Comparison of ENCODE assay signal across 10 cellular contexts in genomic region chr15:64379216-64379960, GRCh38. TPM values are rescaled to one million over a fixed set of nuclear protein-coding genes. Genes with fewer than 3 reads are reported as not detected.
DNase-seq lines count a peak whose midpoint lies in the region; ATAC-seq and TF ChIP-seq lines count a peak whose summit lies in the region.
"Had no signal": no experiment of that assay in that cellular context is flagged by ENCODE, and none has a peak within 500 bp of the region (broad histone marks: within the 10 kb centered on the region; RNA-seq: fewer than 3 reads in every experiment).

No MANE protein-coding gene starts in this region.

- TF ChIP-seq CTCF in MCF 10A (IDR thresholded peaks at IDR 0.05; ENCODE audit: unreplicated experiment): no peak
- no peak for TF ChIP-seq CTCF in breast epithelium (IDR thresholded peaks at IDR 0.05)
- no peak for TF ChIP-seq CTCF in OCI-LY7 (conservative IDR thresholded peaks at IDR 0.05; ENCODE audit: low read length)
- no peak for TF ChIP-seq CTCF in endodermal cell (conservative IDR thresholded peaks at IDR 0.05)

- H3K36me3 Mint-ChIP-seq in MCF 10A (ENCODE audit: insufficient read depth, unreplicated experiment) (peaks cover 7% of the 10 kb centered on the region), endodermal cell (ENCODE audit: low read depth) (peaks cover 16% of the 10 kb centered on the region)

- no peak overlapping the region for H2AFZ ChIP-seq in OCI-LY7 (ENCODE audit: low read length)

- H3K36me3 ChIP-seq in breast epithelium (no peaks in the 10 kb centered on the region), OCI-LY7 (ENCODE audit: insufficient read depth, low read length) (peaks cover 58% of the 10 kb centered on the region), endodermal cell (ENCODE audit: control insufficient read depth, insufficient read depth, low read length) (peaks cover 30% of the 10 kb centered on the region)

- 74 to 84% methylated on average over 6 to 9 of the region's 9 CpGs for WGBS in endodermal cell (ENCODE audit: insufficient coverage in 1 of 2, insufficient read length in 1 of 2), 2 experiments

- H3K4me1 ChIP-seq in breast epithelium: no peaks in the 10 kb centered on the region
- peaks cover 21% of the 10 kb centered on the region for H3K4me1 ChIP-seq in OCI-LY7 (ENCODE audit: insufficient read depth, low read length, poor library complexity, severe bottlenecking)
- no peaks in the 10 kb centered on the region for H3K4me1 ChIP-seq in endodermal cell (ENCODE audit: control insufficient read depth, insufficient read depth, low read length)

- H3K27me3 Mint-ChIP-seq in MCF 10A (ENCODE audit: insufficient read depth, unreplicated experiment) (no peaks in the 10 kb centered on the region), endodermal cell (ENCODE audit: insufficient read depth) (peaks cover 37% of the 10 kb centered on the region)
- no peaks in the 10 kb centered on the region for H3K27me3 Mint-ChIP-seq in stimulated activated naive CD8-positive, alpha-beta T cell treated with anti-CD3 and anti-CD28 coated beads, Interleukin-15, amount 100 ng/mL, for 72 hours

- H3K9me3 ChIP-seq in breast epithelium (no peaks in the 10 kb centered on the region), OCI-LY7 (ENCODE audit: low read length) (no peaks in the 10 kb centered on the region), endodermal cell (ENCODE audit: control insufficient read depth, low read length) (no peaks in the 10 kb centered on the region)

- DNase-seq in MCF 10A (ENCODE audit: unreplicated experiment): peak; percentile 18
- DNase-seq in breast epithelium (ENCODE audit: low spot score in 2 of 2): no peak
- DNase-seq in OCI-LY7 (ENCODE audit: low spot score): no peak
- DNase-seq in endodermal cell: no peak
- DNase-seq in stimulated activated naive CD8-positive, alpha-beta T cell treated with anti-CD3 and anti-CD28 coated beads, Interleukin-15, amount 100 ng/mL, for 72 hours: no peak
- DNase-seq in amniotic stem cell (lab: John Stamatoyannopoulos, UW): no peak
- no peak for DNase-seq in NCI-H187 (lab: John Stamatoyannopoulos, UW)
- DNase-seq: DMS153, NCI-H1105 treated with DMSO at 0.1 percent for 48 hours had no signal

- peak overlapping the region; percentile 90 for H3K4me2 ChIP-seq in OCI-LY7 (ENCODE audit: low read length)

- peaks cover 5% of the 10 kb centered on the region for H4K20me1 ChIP-seq in OCI-LY7 (ENCODE audit: insufficient read depth, low read length)

- POLR2A ChIA-PET in MCF 10A (lab: Yijun Ruan, JAX): interaction anchor here (0.7 to 1.0 kb wide), 4 partner anchors 9 to 218 kb away, joined by 3 to 5 read pairs (median 4); partner anchors contain the start of genes CSNK1G1, PPIB and TRIP4
- POLR2A ChIA-PET in OCI-LY7 (lab: Charles Lee): interaction anchor here (0.6 kb wide), 2 partner anchors 10 to 120 kb away, joined by 4 read pairs; no protein-coding TSS in a partner anchor

- H3K4me3 ChIP-seq in breast epithelium: no peak overlapping the region
- peak overlapping the region; percentile 94 for H3K4me3 ChIP-seq in OCI-LY7 (ENCODE audit: low read depth, low read length, poor library complexity, severe bottlenecking)
- H3K4me3 ChIP-seq in endodermal cell (ENCODE audit: low read length): peak overlapping the region; percentile 90

- BruUV-seq in MCF 10A (replicated peaks; lab: Mats Ljungman, UMichigan) (no TSS peak), OCI-LY7 (replicated peaks; lab: Mats Ljungman, UMichigan) (no TSS peak)

- H3K9me3 Mint-ChIP-seq in MCF 10A (ENCODE audit: unreplicated experiment) (no peaks in the 10 kb centered on the region), endodermal cell (no peaks in the 10 kb centered on the region)
- H3K9me3 Mint-ChIP-seq in stimulated activated naive CD8-positive, alpha-beta T cell treated with anti-CD3 and anti-CD28 coated beads, Interleukin-15, amount 100 ng/mL, for 72 hours: no peaks in the 10 kb centered on the region

- intact Hi-C loops in MCF 10A (cut with micrococcal nuclease) (no loop called here), breast epithelium (cut with DNase I; ENCODE audit: low total_unique reads) (no loop called here), OCI-LY7 (cut with micrococcal nuclease; ENCODE audit: unreplicated experiment) (no loop called here)

- peak overlapping the region; percentile 77 for H3K4me3 Mint-ChIP-seq in MCF 10A (ENCODE audit: unreplicated experiment)
- peak overlapping the region; percentile 82 for H3K4me3 Mint-ChIP-seq in endodermal cell
- H3K4me3 Mint-ChIP-seq in stimulated activated naive CD8-positive, alpha-beta T cell treated with anti-CD3 and anti-CD28 coated beads, Interleukin-15, amount 100 ng/mL, for 72 hours: peak overlapping the region; percentile 91 to 96

- H3K9ac ChIP-seq in endodermal cell (ENCODE audit: extremely low read depth, low read length, poor library complexity, severe bottlenecking): no peak overlapping the region

- no peaks in the 10 kb centered on the region for H3K27me3 ChIP-seq in breast epithelium
- no peaks in the 10 kb centered on the region for H3K27me3 ChIP-seq in endodermal cell (ENCODE audit: control insufficient read depth, insufficient read depth, low read length, poor library complexity, severe bottlenecking)

- H3K27ac ChIP-seq in breast epithelium (no peak overlapping the region), OCI-LY7 (ENCODE audit: low read depth, low read length, poor library complexity, severe bottlenecking) (no peak overlapping the region), endodermal cell (ENCODE audit: low read depth, low read length) (no peak overlapping the region)

- H3K27ac Mint-ChIP-seq in MCF 10A (ENCODE audit: low read depth, unreplicated experiment) (peak overlapping the region; percentile 35), endodermal cell (no peak overlapping the region)
- H3K27ac Mint-ChIP-seq in stimulated activated naive CD8-positive, alpha-beta T cell treated with anti-CD3 and anti-CD28 coated beads, Interleukin-15, amount 100 ng/mL, for 72 hours: no peak overlapping the region

- ATAC-seq in stimulated activated naive CD8-positive, alpha-beta T cell treated with anti-CD3 and anti-CD28 coated beads, Interleukin-15, amount 100 ng/mL, for 72 hours: no peak
- no peak for ATAC-seq in HG02571 (IDR thresholded peaks at IDR 0.05; ENCODE audit: unreplicated experiment)

- CTCF ChIA-PET in MCF 10A (lab: Yijun Ruan, JAX): interaction anchor here (0.6 kb wide), 2 partner anchors 142 to 157 kb away, joined by 3 read pairs; no protein-coding TSS in a partner anchor
- CTCF ChIA-PET in OCI-LY7 (lab: Charles Lee; ENCODE audit: unreplicated experiment): no interaction called here

- H3K4me1 Mint-ChIP-seq in MCF 10A (ENCODE audit: insufficient read depth, unreplicated experiment) (peaks cover 13% of the 10 kb centered on the region), endodermal cell (peaks cover 6% of the 10 kb centered on the region)
- peaks cover 35% of the 10 kb centered on the region for H3K4me1 Mint-ChIP-seq in stimulated activated naive CD8-positive, alpha-beta T cell treated with anti-CD3 and anti-CD28 coated beads, Interleukin-15, amount 100 ng/mL, for 72 hours

- TF ChIP-seq POLR2A in breast epithelium (IDR thresholded peaks at IDR 0.05): no peak

- H3K9me2 ChIP-seq in OCI-LY7 (ENCODE audit: insufficient read depth, low read length): no peaks in the 10 kb centered on the region

- peaks cover 43% of the 10 kb centered on the region for H3K79me2 ChIP-seq in OCI-LY7 (ENCODE audit: insufficient read depth, low read depth, low read length)

RNA-seq across cellular contexts. Expression of gene PCLAF, which starts 1.9 kb away (rescaled TPM):
- 8.6 and 22.2 TPM in 2 replicates for total RNA-seq in MCF 10A (2022)
- total RNA-seq in breast epithelium: under 1 TPM; 0.48 to 0.66 (median 0.59) TPM
- 49.3 TPM in 2 replicates for total RNA-seq in OCI-LY7 (2014; rRNA removed; shearing (Covaris generic))
- 99.5 and 100 TPM in 2 replicates for total RNA-seq in OCI-LY7 (2022)
- total RNA-seq in endodermal cell: 10 to 100 TPM; 28.9 to 78.0 TPM
- 204 TPM for polyA plus RNA-seq in endodermal cell (2013, experiment 1 of 2)
- 196 TPM for polyA plus RNA-seq in endodermal cell (2013, experiment 2 of 2)

RNA-seq across cellular contexts. Expression of gene TRIP4, which starts 8.2 kb away (rescaled TPM):
- total RNA-seq in MCF 10A (2022) (19.8 and 26.0 TPM in 2 replicates), breast epithelium (10 to 100 TPM; 11.8 to 17.1 (median 16.1) TPM), OCI-LY7 (2022) (20.5 and 21.0 TPM in 2 replicates), endodermal cell (10 to 100 TPM; 26.5 to 29.1 TPM)
- 9.3 TPM in 2 replicates for total RNA-seq in OCI-LY7 (2014; rRNA removed; shearing (Covaris generic))
- 23.5 TPM for polyA plus RNA-seq in endodermal cell (2013, experiment 1 of 2)
- polyA plus RNA-seq in endodermal cell (2013, experiment 2 of 2): 26.2 TPM

RNA-seq across cellular contexts. Expression of gene CSNK1G1, which starts 23.4 kb away (rescaled TPM):
- total RNA-seq in MCF 10A (2022) (29.1 and 31.0 TPM in 2 replicates), breast epithelium (10 to 100 TPM; 12.6 to 37.7 (median 31.2) TPM), OCI-LY7 (2022) (14.1 and 16.7 TPM in 2 replicates), endodermal cell (10 to 100 TPM; 24.5 to 31.4 TPM)
- 8.8 and 11.6 TPM in 2 replicates for total RNA-seq in OCI-LY7 (2014; rRNA removed; shearing (Covaris generic))
- polyA plus RNA-seq in endodermal cell (2013, experiment 1 of 2): 11.6 TPM
- 15.0 TPM for polyA plus RNA-seq in endodermal cell (2013, experiment 2 of 2)

Comparison
In these comparisons a context has a peak if more than half of its experiments do, and no peak if none do; other contexts are left out.
1. H3K4me3 ChIP-seq: peak in OCI-LY7 (single experiment) and endodermal cell (single experiment); none in breast epithelium (0 of 3).
2. Peak in every context shown above with its lines, with median percentiles within 50 percentile points of each other: H3K4me3 Mint-ChIP-seq.